ENCODE assay signal across 9 cellular contexts in genomic region chrX:70433848-70434351, GRCh38. TPM values are rescaled to one million over a fixed set of nuclear protein-coding genes. Genes with fewer than 3 reads are reported as not detected.
A peak's percentile ranks its signal among the peaks of the same experiment; 100 is the strongest.
DNase-seq lines count a peak whose midpoint lies in the region; ATAC-seq, FAIRE-seq and TF ChIP-seq lines count a peak whose summit lies in the region.
"Had no signal": no experiment of that assay in that cellular context is flagged by ENCODE, and none has a peak within 500 bp of the region (broad histone marks: within the 10 kb centered on the region; RNA-seq: fewer than 3 reads in every experiment).

No MANE protein-coding gene starts in this region.

- peak; percentile 75 for ATAC-seq in HG02870 (IDR thresholded peaks at IDR 0.05; ENCODE audit: unreplicated experiment)

- DNase-seq in DMS 273 (lab: John Stamatoyannopoulos, UW; ENCODE audit: unreplicated experiment) = peak; percentile 79
- no peak for DNase-seq in DMS 273 treated with DMSO at 0.1 percent for 48 hours (lab: John Stamatoyannopoulos, UW)
- DNase-seq in NCI-H2107 treated with DMSO at 0.1 percent for 48 hours (lab: John Stamatoyannopoulos, UW; ENCODE audit: unreplicated experiment) = peak; percentile 51
- peak; percentile 55 to 57 for DNase-seq in cardiac fibroblast (ENCODE audit: low read depth in 2 of 2)
- DNase-seq in kidney = peak; percentile 87
- peak; percentile 59 to 65 for DNase-seq in stimulated activated CD4-positive, alpha-beta T cell treated with anti-CD3 and anti-CD28 coated beads, Interleukin-1b, Interleukin-23, amount 100 ng/mL, for 4 hours (ENCODE audit: low read depth in 2 of 2)

- H3K36me3 ChIP-seq in kidney (ENCODE audit: control insufficient read depth in 1 of 2, insufficient read depth in 2 of 2, low read length in 2 of 2) = no peaks in the 10 kb centered on the region

- intact Hi-C loops in kidney (cut with DNase I) = no loop called here

- FAIRE-seq in kidney (lab: Jason Lieb, UNC) = no peak
- FAIRE-seq: A204.1 had no signal

- peak overlapping the region; percentile 80 to 83 for H3K27ac ChIP-seq in kidney (ENCODE audit: low read depth in 2 of 2, low read length in 2 of 2)

- peaks cover 0 to 2% of the 10 kb centered on the region in 2 donors for H3K4me1 ChIP-seq in kidney (ENCODE audit: control insufficient read depth in 1 of 2, insufficient read depth in 1 of 2, low read depth in 1 of 2, low read length in 2 of 2)

- peak overlapping the region; percentile 48 to 77 for H3K9ac ChIP-seq in kidney (ENCODE audit: low read length in 2 of 2)

- H3K4me3 ChIP-seq in WI38 (ENCODE audit: low read depth, low read length) (peak overlapping the region; percentile 64), cardiac fibroblast (replicated peaks in 1 of 2; ENCODE audit: low read depth in 2 of 2, low read length in 2 of 2) (peak overlapping the region; percentile 71 to 78), kidney (ENCODE audit: low read length in 2 of 2) (peak overlapping the region; percentile 82 to 84)

- TF ChIP-seq CTCF in WI38 (IDR thresholded peaks at IDR 0.05; ENCODE audit: low read depth, low read length) = no peak
- peak; percentile 57 for TF ChIP-seq CTCF in cardiac fibroblast (IDR thresholded peaks at IDR 0.05; ENCODE audit: low read depth, low read length)
- peak; percentile 48 for TF ChIP-seq CTCF in kidney (IDR thresholded peaks at IDR 0.05; ENCODE audit: borderline replicate concordance, extremely low read depth, insufficient read depth)

- H3K9me3 ChIP-seq in kidney (ENCODE audit: control insufficient read depth in 1 of 2, low read length in 2 of 2) = no peaks in the 10 kb centered on the region

RNA-seq across cellular contexts. Expression of gene DLG3, which starts 10.7 kb away (rescaled TPM):
- total RNA-seq in kidney = 38.3 TPM
- 14.2 TPM for polyA plus RNA-seq in kidney (ENCODE audit: insufficient read depth, low read depth, low replicate concordance)

RNA-seq across cellular contexts. Expression of gene GDPD2, which starts 10.8 kb away (rescaled TPM):
- total RNA-seq in kidney = 7.0 TPM
- 2.5 TPM for polyA plus RNA-seq in kidney (ENCODE audit: insufficient read depth, low read depth, low replicate concordance)
